In the genomic region with DNA sequence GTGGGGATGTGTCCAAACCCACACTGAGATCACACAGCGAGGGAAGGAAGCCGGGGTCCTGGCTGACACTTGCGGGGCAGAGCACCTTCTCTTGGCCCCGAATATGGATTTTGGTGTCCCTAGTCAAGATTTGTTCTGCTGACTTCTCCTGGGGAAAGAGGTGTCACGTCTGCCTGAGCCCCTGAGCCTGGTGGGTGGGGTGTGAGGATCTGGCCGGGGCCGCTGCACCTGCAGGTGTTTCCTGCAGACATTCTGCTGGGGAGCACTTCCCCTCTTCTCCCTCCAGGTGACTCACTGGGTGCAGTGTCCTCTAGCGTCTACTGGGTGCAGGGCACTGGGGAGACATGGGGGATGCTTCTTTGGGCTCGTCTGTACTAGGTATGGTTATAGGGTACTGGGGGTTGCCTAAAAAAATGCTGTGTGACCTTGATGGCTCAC, we compare ENCODE assay signal across 8 cellular contexts.
A peak's percentile ranks its signal among the peaks of the same experiment; 100 is the strongest.
DNase-seq lines count a peak whose midpoint lies in the region; ATAC-seq and TF ChIP-seq lines count a peak whose summit lies in the region.

No MANE protein-coding gene starts in this region.

- H3K4me1 Mint-ChIP-seq in H9 (0 out of 4 replicates have a peak, but pooled peaks cover 0 to 3% of the 10 kb centered on the region in 2 experiments), type B pancreatic cell (ENCODE audit: unreplicated experiment) (peaks cover 37% of the 10 kb centered on the region)

- H3K4me1 ChIP-seq in H9 (ENCODE audit: insufficient read depth, low read length): no peaks in the 10 kb centered on the region

- H3K14ac ChIP-seq in H9 (ENCODE audit: insufficient read depth, low read length): no peak overlapping the region

- no peaks in the 10 kb centered on the region for H4K20me1 ChIP-seq in H9 (ENCODE audit: control insufficient read depth, insufficient read depth, insufficient read length)

- H2BK15ac ChIP-seq in H9 (ENCODE audit: low read depth, low read length): no peak overlapping the region

- no peak overlapping the region for H3K56ac ChIP-seq in H9 (ENCODE audit: insufficient read length, low read depth, low read length)

- H3K27ac Mint-ChIP-seq in H9: no peak overlapping the region
- no peak overlapping the region for H3K27ac Mint-ChIP-seq in type B pancreatic cell

- no peak overlapping the region for H3K4me3 Mint-ChIP-seq in H9
- H3K4me3 Mint-ChIP-seq in type B pancreatic cell: no peak overlapping the region

- no peak overlapping the region for H4K91ac ChIP-seq in H9 (ENCODE audit: insufficient read length, low read depth, low read length)

- H3K79me2 ChIP-seq in H9 (ENCODE audit: insufficient read depth, low read length): no peaks in the 10 kb centered on the region

- no peaks in the 10 kb centered on the region for H3K79me1 ChIP-seq in H9 (ENCODE audit: insufficient read depth, low read depth, low read length, poor library complexity, severe bottlenecking)

- no peak overlapping the region for H3T11ph ChIP-seq in H9 (ENCODE audit: low read length)

- peak; percentile 7 to 29 for ATAC-seq in left cardiac atrium

- H3K9me3 ChIP-seq in H9 (ENCODE audit: control insufficient read depth, low read depth, low read length): no peaks in the 10 kb centered on the region

- no peak overlapping the region for H2AK5ac ChIP-seq in H9 (ENCODE audit: insufficient read length, low read length)

- peak; percentile 87 for TF ChIP-seq CTCF in GM12874 (IDR thresholded peaks at IDR 0.05; ENCODE audit: insufficient read depth, low read depth, low read length)
- TF ChIP-seq CTCF in H9 (conservative IDR thresholded peaks at IDR 0.05): peak; percentile 41; the same call in 2 of the 3 replicates
- no peak for TF ChIP-seq CTCF in type B pancreatic cell (conservative IDR thresholded peaks at IDR 0.05)

- no peak overlapping the region for H2BK12ac ChIP-seq in H9 (ENCODE audit: insufficient read length, low read depth, low read length)

- no peaks in the 10 kb centered on the region for H3K9me3 Mint-ChIP-seq in H9
- no peaks in the 10 kb centered on the region for H3K9me3 Mint-ChIP-seq in type B pancreatic cell

- no CpG with 5 or more reads among the region's 9 CpGs for WGBS in H9 (ENCODE audit: extremely low coverage, insufficient read length, low lambda C conversion rate)

- no peak overlapping the region for H2BK120ac ChIP-seq in H9 (ENCODE audit: low read depth, low read length, poor library complexity, severe bottlenecking)

- intact Hi-C loops in left cardiac atrium (cut with DNase I): no loop called here

- H3K4ac ChIP-seq in H9 (ENCODE audit: low read depth, low read length): no peak overlapping the region

- H3K27me3 Mint-ChIP-seq in H9 (ENCODE audit: low read depth) (peaks cover 2% of the 10 kb centered on the region; the same call in 1 of the 2 replicates), type B pancreatic cell (no peaks in the 10 kb centered on the region)

- no peaks in the 10 kb centered on the region for H3K23me2 ChIP-seq in H9 (ENCODE audit: insufficient read length, low read depth, low read length, poor library complexity, severe bottlenecking)

- H4K8ac ChIP-seq in H9 (replicated peaks; ENCODE audit: insufficient read length, low read depth, low read length): no peak overlapping the region

- H3K27ac ChIP-seq in H9 (ENCODE audit: insufficient read length, low read depth, low read length): no peak overlapping the region

- H4K5ac ChIP-seq in H9 (ENCODE audit: insufficient read length, low read depth, low read length): no peak overlapping the region

- H3K36me3 Mint-ChIP-seq in H9 (ENCODE audit: insufficient read depth in 1 of 3, low read depth in 3 of 3) (no peaks in the 10 kb centered on the region), type B pancreatic cell (no peaks in the 10 kb centered on the region)

- H3K27me3 ChIP-seq in H9 (ENCODE audit: insufficient read depth, low read length): no peaks in the 10 kb centered on the region

- no peak overlapping the region for H2BK5ac ChIP-seq in H9 (ENCODE audit: insufficient read length, low read length)

- no peak overlapping the region for H2AFZ ChIP-seq in H9 (ENCODE audit: low read length)

- H3K23ac ChIP-seq in H9 (ENCODE audit: insufficient read length, low read depth, low read length): no peak overlapping the region

- no peak for DNase-seq in H9
- peak; percentile 97 for DNase-seq in NAMALWA (ENCODE audit: low spot score)
- DNase-seq in activated T-cell treated with anti-CD3 and anti-CD28 coated beads for 1 hour (ENCODE audit: low read depth): peak; percentile 62
- no peak for DNase-seq in left cardiac atrium
- DNase-seq in stimulated activated CD8-positive, alpha-beta memory T cell treated with anti-CD3 and anti-CD28 coated beads, Interleukin-12 subunit alpha, Interleukin-12 subunit beta, amount 100 ng/mL, for 24 hours (ENCODE audit: extremely low read depth): peak; percentile 33
- no peak for DNase-seq in AG08395 (ENCODE audit: low spot score)
- DNase-seq in type B pancreatic cell (ENCODE audit: extremely low spot score, unreplicated experiment): no peak

- H2BK20ac ChIP-seq in H9 (ENCODE audit: low read depth, low read length, poor library complexity, severe bottlenecking): no peak overlapping the region

- H3K4me2 ChIP-seq in H9 (ENCODE audit: insufficient read depth, insufficient read length, low read length): no peak overlapping the region

- no peak overlapping the region for H3K18ac ChIP-seq in H9 (ENCODE audit: insufficient read length, low read depth, low read length)

- no peak overlapping the region for H3K9ac ChIP-seq in H9 (ENCODE audit: extremely low read depth, insufficient read length, low read length)

Comparison
In these comparisons a context has a peak if more than half of its experiments do, and no peak if none do; other contexts are left out.
1. DNase-seq: peak in NAMALWA (single experiment), activated T-cell treated with anti-CD3 and anti-CD28 coated beads for 1 hour (single experiment) and stimulated activated CD8-positive, alpha-beta memory T cell treated with anti-CD3 and anti-CD28 coated beads, Interleukin-12 subunit alpha, Interleukin-12 subunit beta, amount 100 ng/mL, for 24 hours (single experiment); none in H9 (single experiment), left cardiac atrium (single experiment), AG08395 (single experiment) and type B pancreatic cell (single experiment).